In the genomic region with DNA sequence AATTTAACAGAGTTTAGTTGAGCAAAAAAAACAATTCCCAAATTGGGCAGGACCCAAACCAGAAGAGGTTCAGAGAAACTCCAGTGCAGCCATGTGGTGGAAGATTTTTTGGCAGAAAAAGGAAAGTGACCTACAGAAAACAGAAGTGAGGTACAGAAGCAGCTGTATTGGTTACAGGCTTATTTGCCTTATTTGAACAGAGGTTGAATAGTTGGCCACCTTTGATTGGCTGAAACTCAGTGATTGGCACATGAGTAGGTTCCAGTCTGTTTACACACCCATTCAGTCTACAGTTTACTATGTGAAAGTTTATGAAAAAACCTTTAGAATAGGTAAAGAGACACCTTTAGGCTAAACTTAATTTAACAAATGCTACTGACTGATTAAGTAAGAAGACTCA, we compare ENCODE assay signal across 19 cellular contexts.
"Had no signal": no experiment of that assay in that cellular context is flagged by ENCODE, and none has a peak within 500 bp of the region (broad histone marks: within the 10 kb centered on the region; RNA-seq: fewer than 3 reads in every experiment).

No MANE protein-coding gene starts in this region.

- H3K36me3 Mint-ChIP-seq: T-cell had no signal

- H3K4me3 ChIP-seq: MG63 had no signal

- H3K27me3 Mint-ChIP-seq: T-cell had no signal

- H3K9ac ChIP-seq: SK-N-SH had no signal

- ATAC-seq: Panc1, T-cell had no signal

- H3K36me3 ChIP-seq: MG63 had no signal

- H3K27ac ChIP-seq: RWPE1 had no signal

- H3K4me1 Mint-ChIP-seq: T-cell had no signal

- H3K27ac Mint-ChIP-seq: T-cell; T-helper 1 cell treated with Interleukin-12 subunit alpha and Interleukin-12 subunit beta and Interleukin-4 antibody, amounts not matched to agents 30 μg/mL and 1 μg/mL, for 36 hours had no signal

- H3K4me3 Mint-ChIP-seq: T-cell; T-helper 1 cell treated with Interleukin-12 subunit alpha and Interleukin-12 subunit beta and Interleukin-4 antibody, amounts not matched to agents 30 μg/mL and 1 μg/mL, for 36 hours had no signal

- H3K9me3 ChIP-seq: MG63, SK-N-SH had no signal

- H3K27me3 ChIP-seq: MG63 had no signal

- DNase-seq: KBM-7, MG63, NCI-H1092 treated with DMSO at 0.1 percent for 48 hours, NCI-H1436, NCI-H187, NCI-H2029, NCI-H2081 treated with DMSO at 0.1 percent for 48 hours, NCI-H2171, NCI-H226, NCI-H446 treated with DMSO at 0.1 percent for 48 hours, NCI-H510A treated with DMSO at 0.1 percent for 48 hours, NCI-H526, SHP77, SK-N-SH, SW 1271, T-cell had no signal

- H3K9me3 Mint-ChIP-seq: T-cell; T-helper 1 cell treated with Interleukin-12 subunit alpha and Interleukin-12 subunit beta and Interleukin-4 antibody, amounts not matched to agents 30 μg/mL and 1 μg/mL, for 36 hours had no signal

- H3K4me2 ChIP-seq: SK-N-SH had no signal
